24 cellular contexts compared by ENCODE assay signal in the genomic region with DNA sequence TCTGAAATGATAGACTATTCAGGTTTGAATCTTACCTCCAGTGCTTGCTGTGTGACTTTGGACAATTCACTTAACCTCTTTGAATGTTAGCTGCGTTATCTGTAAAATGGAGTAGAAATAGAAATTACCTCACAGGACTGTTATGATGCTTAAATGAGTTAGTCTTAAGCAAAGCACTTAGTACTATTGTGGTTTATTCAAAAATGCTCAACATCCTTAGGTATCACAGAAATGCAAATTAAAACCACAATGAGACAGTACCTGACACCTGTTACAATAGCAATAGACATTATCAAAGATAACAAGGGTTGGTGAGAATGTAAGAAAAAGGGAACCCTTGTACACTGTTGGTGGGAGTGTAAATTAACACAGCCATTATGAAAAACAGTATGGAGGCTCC.
DNase-seq lines count a peak whose midpoint lies in the region; ATAC-seq and TF ChIP-seq lines count a peak whose summit lies in the region.
"Had no signal": no experiment of that assay in that cellular context is flagged by ENCODE, and none has a peak within 500 bp of the region (broad histone marks: within the 10 kb centered on the region; RNA-seq: fewer than 3 reads in every experiment).

No MANE protein-coding gene starts in this region.

- POLR2A ChIA-PET in naive thymus-derived CD4-positive, alpha-beta T cell (lab: Charles Lee), result no interaction called here
- POLR2A ChIA-PET in CD8-positive, alpha-beta memory T cell (lab: Charles Lee), result no interaction called here

- peaks cover 0 to 7% (median 0%) of the 10 kb centered on the region in 11 donors for H3K9me3 Mint-ChIP-seq in naive thymus-derived CD4-positive, alpha-beta T cell
- peaks cover 2 to 16% (median 6%) of the 10 kb centered on the region in 5 donors for H3K9me3 Mint-ChIP-seq in CD8-positive, alpha-beta memory T cell
- H3K9me3 Mint-ChIP-seq: activated T-helper 17 cell treated with anti-CD3 and anti-CD28 coated beads, Interleukin-2, amount 50 U/mL, for 72 hours; GM23338 had no signal

- no peak overlapping the region for H3K4me3 ChIP-seq in naive thymus-derived CD4-positive, alpha-beta T cell (ENCODE audit: low read length)
- H3K4me3 ChIP-seq in CD8-positive, alpha-beta memory T cell (ENCODE audit: low read length), result no peak overlapping the region
- H3K4me3 ChIP-seq: body of pancreas, GM23338, thyroid gland had no signal

- TF ChIP-seq CTCF in GM10266 (IDR thresholded peaks at IDR 0.05; ENCODE audit: control insufficient read depth, insufficient read depth, low read depth, missing control alignments), result no peak

- peak overlapping the region in 1 of 9 donors; percentile 29 for H3K27ac Mint-ChIP-seq in naive thymus-derived CD4-positive, alpha-beta T cell
- no peak overlapping the region for H3K27ac Mint-ChIP-seq in CD8-positive, alpha-beta memory T cell
- H3K27ac Mint-ChIP-seq: activated CD4-positive, alpha-beta T cell treated with anti-CD3 and anti-CD28 coated beads, Interleukin-2, amount 10 ng/mL, durations not matched to agents 7 days and 5 days; activated CD8-positive, alpha-beta memory T cell treated with anti-CD3 and anti-CD28 coated beads, Interleukin-2, amount 10 ng/mL, durations not matched to agents 7 days and 5 days; activated T-helper 17 cell treated with anti-CD3 and anti-CD28 coated beads, Interleukin-2, amount 50 U/mL, for 72 hours; GM23338; mesothelial cell of epicardium; natural killer cell; stimulated activated naive CD8-positive, alpha-beta T cell treated with anti-CD3 and anti-CD28 coated beads, Interleukin-15, Interleukin-2, amounts not matched to agents 100 ng/mL and 50 ng/mL, for 24 hours had no signal

- peaks cover 0 to 8% (median 0%) of the 10 kb centered on the region in 5 donors for H3K36me3 Mint-ChIP-seq in naive thymus-derived CD4-positive, alpha-beta T cell
- H3K36me3 Mint-ChIP-seq in CD8-positive, alpha-beta memory T cell, result no peaks in the 10 kb centered on the region
- H3K36me3 Mint-ChIP-seq: activated CD8-positive, alpha-beta memory T cell treated with anti-CD3 and anti-CD28 coated beads, Interleukin-2, amount 10 ng/mL, durations not matched to agents 7 days and 5 days; natural killer cell had no signal

- peaks cover 0 to 3% (median 0%) of the 10 kb centered on the region in 5 donors for H3K27me3 Mint-ChIP-seq in naive thymus-derived CD4-positive, alpha-beta T cell
- H3K27me3 Mint-ChIP-seq in CD8-positive, alpha-beta memory T cell, result peaks cover 15 to 20% of the 10 kb centered on the region in 2 donors
- H3K27me3 Mint-ChIP-seq: activated T-helper 17 cell treated with anti-CD3 and anti-CD28 coated beads, Interleukin-2, amount 50 U/mL, for 72 hours had no signal

- peak in 3 of 9 donors; percentile 2 to 19 (median 3) for DNase-seq in naive thymus-derived CD4-positive, alpha-beta T cell
- DNase-seq in AG08395 (ENCODE audit: low spot score) (no peak), GM10266 (ENCODE audit: extremely low spot score) (no peak)
- no peak for DNase-seq in CD8-positive, alpha-beta memory T cell
- DNase-seq: activated CD4-positive, alpha-beta T cell treated with anti-CD3 and anti-CD28 coated beads, Interleukin-2, amount 10 ng/mL, durations not matched to agents 7 days and 5 days; activated CD8-positive, alpha-beta memory T cell treated with anti-CD3 and anti-CD28 coated beads, Interleukin-2, amount 10 ng/mL, durations not matched to agents 7 days and 5 days; body of pancreas; foreskin keratinocyte; IMR-90; natural killer cell; NCI-H1417 treated with DMSO at 0.1 percent for 48 hours; NCI-H510A treated with DMSO at 0.1 percent for 48 hours; stimulated activated CD4-positive, alpha-beta T cell treated with anti-CD3 and anti-CD28 coated beads, Interleukin-4, amount 100 ng/mL, for 24 hours; T-helper 2 cell; thyroid gland had no signal

- intact Hi-C loops in naive thymus-derived CD4-positive, alpha-beta T cell (cut with micrococcal nuclease), result no loop called here

- no peaks in the 10 kb centered on the region for H3K9me3 ChIP-seq in naive thymus-derived CD4-positive, alpha-beta T cell (ENCODE audit: control insufficient read depth in 2 of 3, low read length in 3 of 3)
- no peaks in the 10 kb centered on the region for H3K9me3 ChIP-seq in CD8-positive, alpha-beta memory T cell (ENCODE audit: low read length)
- H3K9me3 ChIP-seq: body of pancreas, thyroid gland had no signal

- H3K4me3 Mint-ChIP-seq in naive thymus-derived CD4-positive, alpha-beta T cell, result no peak overlapping the region
- no peak overlapping the region for H3K4me3 Mint-ChIP-seq in CD8-positive, alpha-beta memory T cell
- H3K4me3 Mint-ChIP-seq: activated CD4-positive, alpha-beta T cell treated with anti-CD3 and anti-CD28 coated beads, Interleukin-2, amount 10 ng/mL, durations not matched to agents 7 days and 5 days; activated CD8-positive, alpha-beta memory T cell treated with anti-CD3 and anti-CD28 coated beads, Interleukin-2, amount 10 ng/mL, durations not matched to agents 7 days and 5 days; activated T-helper 17 cell treated with anti-CD3 and anti-CD28 coated beads, Interleukin-2, amount 50 U/mL, for 72 hours; CD4-positive, alpha-beta memory T cell; GM23338; mesothelial cell of epicardium; natural killer cell; stimulated activated naive CD8-positive, alpha-beta T cell treated with anti-CD3 and anti-CD28 coated beads, Interleukin-15, Interleukin-2, amounts not matched to agents 100 ng/mL and 50 ng/mL, for 24 hours had no signal

- ATAC-seq in GM18909 (IDR thresholded peaks at IDR 0.05; ENCODE audit: poor library complexity, unreplicated experiment) (peak; percentile 69), HG02678 (IDR thresholded peaks at IDR 0.05; ENCODE audit: unreplicated experiment) (peak; percentile 59), HG03342 (IDR thresholded peaks at IDR 0.05; ENCODE audit: unreplicated experiment) (peak; percentile 65)
- peak; percentile 60 for ATAC-seq in naive thymus-derived CD4-positive, alpha-beta T cell
- ATAC-seq: activated CD8-positive, alpha-beta memory T cell treated with anti-CD3 and anti-CD28 coated beads, Interleukin-2, amount 10 ng/mL, durations not matched to agents 7 days and 5 days; activated T-helper 17 cell treated with anti-CD3 and anti-CD28 coated beads, Interleukin-2, amount 50 U/mL, for 72 hours; body of pancreas; foreskin keratinocyte; GM23338; left lobe of liver; natural killer cell had no signal

- CTCF ChIA-PET in naive thymus-derived CD4-positive, alpha-beta T cell (lab: Charles Lee), result no interaction called here
- CTCF ChIA-PET in CD8-positive, alpha-beta memory T cell (lab: Charles Lee), result no interaction called here

- peaks cover 4 to 7% of the 10 kb centered on the region in 2 donors for H3K4me1 ChIP-seq in naive thymus-derived CD4-positive, alpha-beta T cell (ENCODE audit: control insufficient read depth in 2 of 2, insufficient read depth in 2 of 2, low read length in 2 of 2)
- H3K4me1 ChIP-seq in CD8-positive, alpha-beta memory T cell (ENCODE audit: insufficient read depth, low read length), result peaks cover 8% of the 10 kb centered on the region
- H3K4me1 ChIP-seq: foreskin keratinocyte had no signal

- H3K27ac ChIP-seq in naive thymus-derived CD4-positive, alpha-beta T cell (ENCODE audit: low read depth, low read length), result no peak overlapping the region
- no peak overlapping the region for H3K27ac ChIP-seq in CD8-positive, alpha-beta memory T cell (ENCODE audit: low read depth, low read length)
- H3K27ac ChIP-seq: body of pancreas, foreskin keratinocyte, thyroid gland had no signal

- H3K4me1 Mint-ChIP-seq in naive thymus-derived CD4-positive, alpha-beta T cell, result peaks cover 15 to 33% (median 24%) of the 10 kb centered on the region in 7 donors
- H3K4me1 Mint-ChIP-seq in CD8-positive, alpha-beta memory T cell, result peaks cover 12 to 20% (median 13%) of the 10 kb centered on the region in 3 donors

- H3K36me3 ChIP-seq in naive thymus-derived CD4-positive, alpha-beta T cell (ENCODE audit: control insufficient read depth in 2 of 3, insufficient read depth in 3 of 3, low read length in 3 of 3), result no peaks in the 10 kb centered on the region
- no peaks in the 10 kb centered on the region for H3K36me3 ChIP-seq in CD8-positive, alpha-beta memory T cell (ENCODE audit: insufficient read depth, low read length)
- H3K36me3 ChIP-seq: thyroid gland had no signal

- H3K27me3 ChIP-seq in naive thymus-derived CD4-positive, alpha-beta T cell (ENCODE audit: control insufficient read depth in 2 of 2, insufficient read depth in 2 of 2, low read length in 2 of 2), result no peaks in the 10 kb centered on the region
- no peaks in the 10 kb centered on the region for H3K27me3 ChIP-seq in CD8-positive, alpha-beta memory T cell (ENCODE audit: insufficient read depth, low read length, poor library complexity, severe bottlenecking)
- H3K27me3 ChIP-seq: body of pancreas, foreskin keratinocyte, thyroid gland had no signal
